Comparison of ENCODE assay signal across 23 cellular contexts in the genomic region with DNA sequence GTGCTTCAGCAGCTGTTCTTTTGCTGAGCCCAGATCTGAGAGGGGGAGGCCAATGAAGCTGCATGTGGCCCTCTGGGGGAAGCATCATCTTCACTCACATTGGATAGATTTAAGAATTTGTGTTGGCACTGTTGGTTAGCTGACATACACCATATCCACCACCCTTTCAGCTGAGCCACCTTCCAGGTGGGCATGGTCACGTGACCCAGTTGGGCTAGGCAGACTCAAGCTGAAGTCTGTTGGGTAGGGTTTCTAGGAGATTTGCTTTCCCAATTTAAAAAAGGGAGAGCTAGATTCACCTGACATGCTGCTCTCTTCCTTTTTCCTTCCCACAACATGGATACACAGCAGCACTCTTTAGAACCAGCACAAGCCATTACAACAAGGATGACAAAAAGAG.
"Had no signal": no experiment of that assay in that cellular context is flagged by ENCODE, and none has a peak within 500 bp of the region (broad histone marks: within the 10 kb centered on the region; RNA-seq: fewer than 3 reads in every experiment).

No MANE protein-coding gene starts in this region.

- H3K36me3 Mint-ChIP-seq: activated CD4-positive, alpha-beta memory T cell treated with anti-CD3 and anti-CD28 coated beads for 36 hours; activated naive CD4-positive, alpha-beta T cell treated with anti-CD3 and anti-CD28 coated beads, Interleukin-2, amount 50 U/mL, for 72 hours had no signal

- H3K4me1 ChIP-seq: ascending aorta, body of pancreas had no signal

- H3K27me3 ChIP-seq: ascending aorta, body of pancreas had no signal

- H3K27me3 Mint-ChIP-seq: activated CD4-positive, alpha-beta memory T cell treated with anti-CD3 and anti-CD28 coated beads for 36 hours; activated CD4-positive, alpha-beta T cell treated with anti-CD3 and anti-CD28 coated beads, Interleukin-2, amount 10 ng/mL, durations not matched to agents 7 days and 5 days; activated naive CD8-positive, alpha-beta T cell treated with anti-CD3 and anti-CD28 coated beads, Interleukin-2, amount 50 U/mL, for 24 hours; central memory CD8-positive, alpha-beta T cell had no signal

- H3K27ac ChIP-seq: ascending aorta, body of pancreas had no signal

- H3K9me3 ChIP-seq: ascending aorta, body of pancreas had no signal

- H3K4me3 Mint-ChIP-seq: activated CD4-positive, alpha-beta memory T cell treated with anti-CD3 and anti-CD28 coated beads for 36 hours; activated CD4-positive, alpha-beta T cell treated with anti-CD3 and anti-CD28 coated beads, Interleukin-2, amount 10 ng/mL, durations not matched to agents 7 days and 5 days; activated naive CD8-positive, alpha-beta T cell treated with anti-CD3 and anti-CD28 coated beads, Interleukin-2, amount 50 U/mL, for 24 hours; activated T-cell treated with anti-CD3 and anti-CD28 coated beads, Interleukin-2, amount 50 U/mL, for 4 hours; central memory CD8-positive, alpha-beta T cell; T-helper 1 cell treated with Interleukin-12 subunit alpha and Interleukin-12 subunit beta and Interleukin-4 antibody, amounts not matched to agents 30 μg/mL and 1 μg/mL, for 36 hours had no signal

- DNase-seq: activated CD4-positive, alpha-beta memory T cell treated with anti-CD3 and anti-CD28 coated beads for 36 hours; activated CD4-positive, alpha-beta T cell treated with anti-CD3 and anti-CD28 coated beads, Interleukin-2, amount 10 ng/mL, durations not matched to agents 7 days and 5 days; activated CD4-positive, CD25-positive, alpha-beta regulatory T cell treated with anti-CD3 and anti-CD28 coated beads, Interleukin-2, amount 50 U/mL, for 72 hours; activated CD8-positive, alpha-beta memory T cell treated with anti-CD3 and anti-CD28 coated beads for 24 hours; activated effector memory CD4-positive, alpha-beta T cell treated with anti-CD3 and anti-CD28 coated beads, Interleukin-2, amount 50 U/mL, for 16 hours; activated naive CD4-positive, alpha-beta T cell treated with Interleukin-2 at 50 U/mL for 16 hours; activated naive CD8-positive, alpha-beta T cell treated with anti-CD3 and anti-CD28 coated beads, Interleukin-2, amount 50 U/mL, for 24 hours; activated T-cell treated with anti-CD3 and anti-CD28 coated beads, Interleukin-2, amount 50 U/mL, for 4 hours; amniotic stem cell; body of pancreas; cortex of kidney; NCI-H1048; NCI-H1930; NCI-H2171; NCI-H2227 treated with DMSO at 0.1 percent for 48 hours; NCI-H446 treated with DMSO at 0.1 percent for 48 hours; NCI-H524 treated with DMSO at 0.1 percent for 48 hours; NCI-H774; SHP77 had no signal

- H3K9me3 Mint-ChIP-seq: activated CD4-positive, alpha-beta memory T cell treated with anti-CD3 and anti-CD28 coated beads for 36 hours; activated CD4-positive, alpha-beta T cell treated with anti-CD3 and anti-CD28 coated beads, Interleukin-2, amount 10 ng/mL, durations not matched to agents 7 days and 5 days; activated naive CD8-positive, alpha-beta T cell treated with anti-CD3 and anti-CD28 coated beads, Interleukin-2, amount 50 U/mL, for 24 hours; activated T-cell treated with anti-CD3 and anti-CD28 coated beads, Interleukin-2, amount 50 U/mL, for 4 hours; central memory CD8-positive, alpha-beta T cell; T-helper 1 cell treated with Interleukin-12 subunit alpha and Interleukin-12 subunit beta and Interleukin-4 antibody, amounts not matched to agents 30 μg/mL and 1 μg/mL, for 36 hours had no signal

- H3K27ac Mint-ChIP-seq: activated CD4-positive, alpha-beta memory T cell treated with anti-CD3 and anti-CD28 coated beads for 36 hours; activated CD4-positive, alpha-beta T cell treated with anti-CD3 and anti-CD28 coated beads, Interleukin-2, amount 10 ng/mL, durations not matched to agents 7 days and 5 days; activated naive CD4-positive, alpha-beta T cell treated with anti-CD3 and anti-CD28 coated beads, Interleukin-2, amount 50 U/mL, for 72 hours; activated naive CD8-positive, alpha-beta T cell treated with anti-CD3 and anti-CD28 coated beads, Interleukin-2, amount 50 U/mL, for 24 hours; T-helper 1 cell treated with Interleukin-12 subunit alpha and Interleukin-12 subunit beta and Interleukin-4 antibody, amounts not matched to agents 30 μg/mL and 1 μg/mL, for 36 hours had no signal

- H3K36me3 ChIP-seq: ascending aorta had no signal

- ATAC-seq: activated naive CD4-positive, alpha-beta T cell treated with anti-CD3 and anti-CD28 coated beads, Interleukin-2, amount 50 U/mL, for 72 hours; activated naive CD8-positive, alpha-beta T cell treated with anti-CD3 and anti-CD28 coated beads, Interleukin-2, amount 50 U/mL, for 24 hours; activated T-cell treated with anti-CD3 and anti-CD28 coated beads, Interleukin-2, amount 50 U/mL, for 4 hours; body of pancreas had no signal

- H3K4me1 Mint-ChIP-seq: activated CD4-positive, alpha-beta T cell treated with anti-CD3 and anti-CD28 coated beads, Interleukin-2, amount 10 ng/mL, durations not matched to agents 7 days and 5 days; central memory CD8-positive, alpha-beta T cell had no signal

- H3K4me3 ChIP-seq: ascending aorta, body of pancreas had no signal
